ENCODE assay signal across 12 cellular contexts in the genomic region with DNA sequence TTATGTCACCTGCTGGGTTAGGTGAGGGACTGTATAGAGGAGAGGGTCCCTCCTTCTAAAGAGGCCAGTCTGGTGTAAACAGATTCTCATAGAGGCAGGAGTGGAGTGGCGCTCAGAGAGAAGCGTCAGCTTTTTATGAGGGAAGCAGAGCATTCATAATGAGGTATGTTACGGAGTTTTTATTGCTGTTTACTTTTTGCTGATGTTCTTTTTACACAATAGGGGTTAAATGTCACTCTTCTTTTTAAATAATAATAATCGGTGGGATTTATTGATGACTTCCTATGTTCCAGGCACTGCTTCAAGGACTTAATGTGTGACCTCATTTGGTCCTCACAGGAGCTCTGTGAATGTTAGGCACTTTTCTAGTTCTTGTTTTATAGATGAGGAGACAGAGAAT.
"Had no signal": no experiment of that assay in that cellular context is flagged by ENCODE, and none has a peak within 500 bp of the region (broad histone marks: within the 10 kb centered on the region; RNA-seq: fewer than 3 reads in every experiment).

No MANE protein-coding gene starts in this region.

- H3K4me3 ChIP-seq: gastrocnemius medialis, heart left ventricle, right atrium auricular region, uterus had no signal

- H3K4me1 ChIP-seq: gastrocnemius medialis, heart left ventricle, right atrium auricular region, uterus had no signal

- H3K27me3 ChIP-seq: gastrocnemius medialis, heart left ventricle, right atrium auricular region, uterus had no signal

- DNase-seq: activated CD4-positive, alpha-beta T cell treated with anti-CD3 and anti-CD28 coated beads, Interleukin-2, amount 50 U/mL, for 48 hours; activated naive CD4-positive, alpha-beta T cell treated with anti-CD3 and anti-CD28 coated beads for 36 hours; activated naive CD8-positive, alpha-beta T cell treated with anti-CD3 and anti-CD28 coated beads, Interleukin-2, amount 50 U/mL, for 24 hours; aorta; gastrocnemius medialis; heart left ventricle; immature natural killer cell; occipital lobe; stimulated activated CD4-positive, alpha-beta T cell treated with anti-CD3 and anti-CD28 coated beads, Interleukin-2, amount 100 ng/mL, for 48 hours; uterus had no signal

- ATAC-seq: activated naive CD8-positive, alpha-beta T cell treated with anti-CD3 and anti-CD28 coated beads, Interleukin-2, amount 50 U/mL, for 24 hours; gastrocnemius medialis; heart left ventricle; stimulated activated memory B cell treated with anti-CD40 and anti-IgM and Interleukin-4, amounts not matched to agents 10 μg/mL and 1 μg/mL and 100 μg/mL, for 72 hours had no signal

- H3K9me3 ChIP-seq: gastrocnemius medialis, heart left ventricle, right atrium auricular region, uterus had no signal

- H3K36me3 ChIP-seq: uterus had no signal

- H3K27ac ChIP-seq: gastrocnemius medialis, heart left ventricle, right atrium auricular region, uterus had no signal
